ENCODE assay signal across 1 cellular context in the genomic region with DNA sequence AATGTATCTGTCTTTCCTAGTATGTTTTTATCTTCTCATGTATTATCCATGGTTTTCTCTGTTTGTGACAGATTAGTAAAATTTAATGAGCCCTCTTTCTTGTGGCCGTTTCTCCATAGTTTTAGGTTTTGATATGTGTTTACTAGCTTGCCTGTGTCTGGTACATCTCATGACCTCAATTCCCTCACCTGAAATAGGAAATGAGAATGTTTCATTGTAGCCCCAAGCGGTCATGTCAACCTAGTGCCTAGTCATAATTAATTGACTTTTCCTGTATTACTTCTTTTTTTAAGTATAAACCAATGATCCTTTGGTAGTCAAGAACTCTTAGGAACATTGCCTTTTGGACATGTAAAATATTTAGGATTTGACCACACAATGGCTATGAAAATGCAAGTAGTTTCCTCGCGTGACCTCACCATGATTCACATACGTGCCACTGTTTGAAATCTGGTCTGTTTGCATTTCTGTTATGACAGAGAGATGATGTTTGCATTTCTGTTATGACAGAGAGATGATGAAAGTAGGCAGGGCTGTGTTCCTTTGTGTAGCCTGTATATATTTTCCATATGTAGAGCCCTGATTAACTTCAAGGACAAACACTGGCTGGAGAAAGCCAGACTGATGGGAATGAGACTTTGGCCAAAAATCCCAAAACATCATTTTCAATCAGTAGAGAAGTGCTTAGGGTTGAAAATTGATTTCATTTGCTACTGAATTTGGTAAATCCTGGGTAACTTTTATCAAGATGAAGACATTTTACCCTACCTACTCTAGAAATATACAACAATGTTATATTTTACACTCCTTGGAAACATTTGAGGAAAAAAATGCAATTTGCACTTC.
TF ChIP-seq lines count a peak whose summit lies in the region.

No MANE protein-coding gene starts in this region.

TF ChIP-seq in SK-N-SH treated with all-trans-retinoic acid at 6 μM for 48 hours, 23 proteins besides CTCF, POLR2A, EP300 and RAD21 (continued from another document):
- TF ChIP-seq, protein P1, sequence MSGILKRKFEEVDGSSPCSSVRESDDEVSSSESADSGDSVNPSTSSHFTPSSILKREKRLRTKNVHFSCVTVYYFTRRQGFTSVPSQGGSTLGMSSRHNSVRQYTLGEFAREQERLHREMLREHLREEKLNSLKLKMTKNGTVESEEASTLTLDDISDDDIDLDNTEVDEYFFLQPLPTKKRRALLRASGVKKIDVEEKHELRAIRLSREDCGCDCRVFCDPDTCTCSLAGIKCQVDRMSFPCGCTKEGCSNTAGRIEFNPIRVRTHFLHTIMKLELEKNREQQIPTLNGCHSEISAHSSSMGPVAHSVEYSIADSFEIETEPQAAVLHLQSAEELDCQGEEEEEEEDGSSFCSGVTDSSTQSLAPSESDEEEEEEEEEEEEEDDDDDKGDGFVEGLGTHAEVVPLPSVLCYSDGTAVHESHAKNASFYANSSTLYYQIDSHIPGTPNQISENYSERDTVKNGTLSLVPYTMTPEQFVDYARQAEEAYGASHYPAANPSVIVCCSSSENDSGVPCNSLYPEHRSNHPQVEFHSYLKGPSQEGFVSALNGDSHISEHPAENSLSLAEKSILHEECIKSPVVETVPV (CRISPR knock-in tag; IDR thresholded peaks at IDR 0.05), result no peak
- no peak for TF ChIP-seq TCF4 (CRISPR knock-in tag; IDR thresholded peaks at IDR 0.05; ENCODE audit: borderline replicate concordance)
- no peak for TF ChIP-seq ZNF70 (CRISPR knock-in tag; IDR thresholded peaks at IDR 0.05)
